Comparison of ENCODE assay signal across 21 cellular contexts in the genomic region with DNA sequence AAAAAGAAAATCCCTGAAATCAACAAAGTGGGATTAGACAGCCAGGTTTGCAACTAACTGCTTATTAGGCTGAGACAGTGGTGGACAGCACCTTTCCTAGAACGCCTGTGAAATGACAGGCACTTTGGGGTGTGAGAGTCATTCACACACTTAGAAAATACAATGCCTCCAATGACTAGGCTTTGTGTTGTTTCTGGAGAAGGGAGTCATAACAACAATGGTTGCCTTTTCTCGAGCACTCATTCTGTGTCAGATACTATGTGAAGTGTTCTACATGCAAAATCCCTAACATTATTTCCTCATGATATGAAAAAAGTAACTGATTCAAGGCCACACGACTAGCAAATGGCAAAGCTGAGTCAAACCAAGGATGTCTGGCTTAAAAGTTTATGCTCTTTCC.
"Had no signal": no experiment of that assay in that cellular context is flagged by ENCODE, and none has a peak within 500 bp of the region (broad histone marks: within the 10 kb centered on the region; RNA-seq: fewer than 3 reads in every experiment).

No MANE protein-coding gene starts in this region.

- DNase-seq: activated CD4-positive, alpha-beta T cell treated with anti-CD3 and anti-CD28 coated beads, Interleukin-2, amount 50 U/mL, for 1 hour; activated CD8-positive, alpha-beta memory T cell treated with anti-CD3 and anti-CD28 coated beads, Interleukin-2, amount 50 U/mL, for 4 hours; activated naive CD4-positive, alpha-beta T cell; activated naive CD8-positive, alpha-beta T cell treated with anti-CD3 and anti-CD28 coated beads for 36 hours; amygdala; central memory CD4-positive, alpha-beta T cell; colonic mucosa; nephron progenitor cell; nucleus accumbens; right cardiac atrium; stimulated activated CD4-positive, alpha-beta T cell treated with anti-CD3 and anti-CD28 coated beads, Interleukin-15, amount 100 ng/mL, for 24 hours; stimulated activated CD4-positive, alpha-beta T cell treated with anti-CD3 and anti-CD28 coated beads, Interleukin-4, amount 100 ng/mL, for 24 hours; T-helper 1 cell; T-helper 9 cell; transverse colon; uterus had no signal

- H3K36me3 ChIP-seq: colonic mucosa, transverse colon, uterus had no signal

- H3K4me1 ChIP-seq: colonic mucosa, foreskin keratinocyte, transverse colon, uterus had no signal

- H3K9me3 ChIP-seq: colonic mucosa, transverse colon, uterus had no signal

- H3K27ac ChIP-seq: colonic mucosa, foreskin keratinocyte, skin epidermis, transverse colon, uterus had no signal

- H3K4me3 ChIP-seq: colonic mucosa, skin epidermis, transverse colon, uterus had no signal

- H3K36me3 Mint-ChIP-seq: activated naive CD8-positive, alpha-beta T cell treated with anti-CD3 and anti-CD28 coated beads for 36 hours; stimulated activated memory B cell treated with anti-CD40 and anti-IgM and Interleukin-4, amounts not matched to agents 10 μg/mL and 1 μg/mL and 100 μg/mL, for 72 hours had no signal

- H3K9me3 Mint-ChIP-seq: stimulated activated memory B cell treated with anti-CD40 and anti-IgM and Interleukin-4, amounts not matched to agents 10 μg/mL and 1 μg/mL and 100 μg/mL, for 72 hours had no signal

- H3K4me1 Mint-ChIP-seq: stimulated activated memory B cell treated with anti-CD40 and anti-IgM and Interleukin-4, amounts not matched to agents 10 μg/mL and 1 μg/mL and 100 μg/mL, for 72 hours had no signal

- H3K4me3 Mint-ChIP-seq: activated naive CD8-positive, alpha-beta T cell treated with anti-CD3 and anti-CD28 coated beads for 36 hours; brain; nephron progenitor cell; stimulated activated memory B cell treated with anti-CD40 and anti-IgM and Interleukin-4, amounts not matched to agents 10 μg/mL and 1 μg/mL and 100 μg/mL, for 72 hours had no signal

- H3K27me3 ChIP-seq: colonic mucosa, foreskin keratinocyte, transverse colon, uterus had no signal

- H3K27ac Mint-ChIP-seq: activated naive CD8-positive, alpha-beta T cell treated with anti-CD3 and anti-CD28 coated beads for 36 hours; nephron progenitor cell; progenitor cell of endocrine pancreas; stimulated activated memory B cell treated with anti-CD40 and anti-IgM and Interleukin-4, amounts not matched to agents 10 μg/mL and 1 μg/mL and 100 μg/mL, for 72 hours had no signal

- ATAC-seq: stimulated activated memory B cell treated with anti-CD40 and anti-IgM and Interleukin-4, amounts not matched to agents 10 μg/mL and 1 μg/mL and 100 μg/mL, for 72 hours had no signal

- H3K27me3 Mint-ChIP-seq: brain, progenitor cell of endocrine pancreas had no signal
